In the genomic region with DNA sequence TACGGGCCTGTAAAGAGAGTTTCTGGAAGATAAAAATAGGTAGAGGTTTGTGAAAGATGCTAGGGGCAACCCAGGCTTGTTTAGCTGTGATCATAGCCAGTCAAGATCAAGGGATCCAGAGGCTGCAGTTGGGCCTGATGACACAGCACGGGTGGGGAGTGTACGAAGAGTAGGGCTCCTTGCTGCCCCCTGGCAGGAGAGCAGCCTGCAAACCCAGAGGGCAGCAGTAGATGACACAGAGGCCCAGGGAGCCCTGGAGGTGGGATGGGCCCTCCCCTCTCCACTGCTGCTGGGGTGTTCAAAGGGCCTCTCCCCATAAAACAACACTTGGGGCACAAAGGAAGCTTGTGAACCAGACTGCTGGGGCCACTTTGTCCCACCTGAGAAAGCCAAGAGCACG, we compare ENCODE assay signal across 8 cellular contexts. TPM values are rescaled to one million over a fixed set of nuclear protein-coding genes. Genes with fewer than 3 reads are reported as not detected.
DNase-seq lines count a peak whose midpoint lies in the region; ATAC-seq and TF ChIP-seq lines count a peak whose summit lies in the region.

No MANE protein-coding gene starts in this region.

- H3K27me3 ChIP-seq in right lobe of liver = no peaks in the 10 kb centered on the region

- no peaks in the 10 kb centered on the region for H3K9me3 ChIP-seq in right lobe of liver

- H3K27ac ChIP-seq in right lobe of liver = no peak overlapping the region

- no peaks in the 10 kb centered on the region for H3K36me3 ChIP-seq in right lobe of liver

- intact Hi-C loops in right lobe of liver (cut with DNase I) = no loop called here

- peaks cover 9% of the 10 kb centered on the region for H3K4me1 Mint-ChIP-seq in activated naive CD8-positive, alpha-beta T cell treated with anti-CD3 and anti-CD28 coated beads for 36 hours

- no peak overlapping the region for H3K27ac Mint-ChIP-seq in activated naive CD8-positive, alpha-beta T cell treated with anti-CD3 and anti-CD28 coated beads for 36 hours

- peak; percentile 71 to 83 (median 80) for ATAC-seq in right lobe of liver
- no peak for ATAC-seq in GM19467 (IDR thresholded peaks at IDR 0.05; ENCODE audit: unreplicated experiment)

- H3K36me3 Mint-ChIP-seq in activated naive CD8-positive, alpha-beta T cell treated with anti-CD3 and anti-CD28 coated beads for 36 hours = no peaks in the 10 kb centered on the region

- peaks cover 0 to 13% (median 5%) of the 10 kb centered on the region in 4 donors for H3K4me1 ChIP-seq in right lobe of liver

- TF ChIP-seq POLR2A in right lobe of liver (IDR thresholded peaks at IDR 0.05) = no peak

- peaks cover 4% of the 10 kb centered on the region for H3K27me3 Mint-ChIP-seq in activated naive CD8-positive, alpha-beta T cell treated with anti-CD3 and anti-CD28 coated beads for 36 hours

- WGBS in right lobe of liver (ENCODE audit: insufficient coverage, low coverage, low lambda C conversion rate, missing lambda C conversion rate) = 52% methylated on average over 4 of the region's 4 CpGs

- DNase-seq in MV-4-11 (lab: John Stamatoyannopoulos, UW) (peak; percentile 23), right lobe of liver (no peak), GM19238 (ENCODE audit: insufficient read length, low spot score) (no peak), NCI-H510A (lab: John Stamatoyannopoulos, UW) (no peak), ecto neural progenitor cell (ENCODE audit: low spot score) (no peak)
- DNase-seq in activated naive CD8-positive, alpha-beta T cell treated with anti-CD3 and anti-CD28 coated beads for 36 hours = peak; percentile 30

- TF ChIP-seq CTCF in GM12872 (IDR thresholded peaks at IDR 0.05; ENCODE audit: insufficient read depth, low read depth, low read length) (peak; percentile 55), right lobe of liver (IDR thresholded peaks at IDR 0.05) (peak in 3 of 4 donors; percentile 22 to 30 (median 24))

- no peak overlapping the region for H3K4me3 Mint-ChIP-seq in activated naive CD8-positive, alpha-beta T cell treated with anti-CD3 and anti-CD28 coated beads for 36 hours

- H3K4me3 ChIP-seq in right lobe of liver = no peak overlapping the region

- H3K9me3 Mint-ChIP-seq in activated naive CD8-positive, alpha-beta T cell treated with anti-CD3 and anti-CD28 coated beads for 36 hours = no peaks in the 10 kb centered on the region

RNA-seq across cellular contexts. Expression of a gene that starts 47.2 kb away (rescaled TPM):
- 10 to 100 TPM; 51.9 to 54.7 TPM for total RNA-seq in activated naive CD8-positive, alpha-beta T cell treated with anti-CD3 and anti-CD28 coated beads for 36 hours
- 100 to 1,000 TPM in 5 of 6 experiments, 10 to 100 TPM in 1; 91.3 to 571 (median 132) TPM for total RNA-seq in right lobe of liver

Comparison
In these comparisons a context has a peak if more than half of its experiments do, and no peak if none do; other contexts are left out.
1. DNase-seq: peak in MV-4-11 (single experiment) and activated naive CD8-positive, alpha-beta T cell treated with anti-CD3 and anti-CD28 coated beads for 36 hours (single experiment); none in right lobe of liver (0 of 3), GM19238 (single experiment), NCI-H510A (single experiment) and ecto neural progenitor cell (single experiment).